Comparison of ENCODE assay signal across 23 cellular contexts in genomic region chr18:10164241-10165160, GRCh38.
A peak's percentile ranks its signal among the peaks of the same experiment; 100 is the strongest.
DNase-seq lines count a peak whose midpoint lies in the region; ATAC-seq and TF ChIP-seq lines count a peak whose summit lies in the region.
"Had no signal": no experiment of that assay in that cellular context is flagged by ENCODE, and none has a peak within 500 bp of the region (broad histone marks: within the 10 kb centered on the region; RNA-seq: fewer than 3 reads in every experiment).

No MANE protein-coding gene starts in this region.

- no peaks in the 10 kb centered on the region for H3K4me1 Mint-ChIP-seq in activated T-helper 1 cell treated with anti-CD3 and anti-CD28 coated beads, Interleukin-12 subunit alpha, Interleukin-12 subunit beta, Interleukin-2, Interleukin-4 antibody, amounts not matched to agents 30 ng/mL and 10 ng/mL and 1 ng/mL, durations not matched to agents 14 hours and 24 hours and 36 hours (ENCODE audit: low read depth)
- H3K4me1 Mint-ChIP-seq: activated naive CD8-positive, alpha-beta T cell treated with anti-CD3 and anti-CD28 coated beads, Interleukin-2, amount 10 ng/mL, durations not matched to agents 7 days and 5 days had no signal

- no peaks in the 10 kb centered on the region for H3K36me3 Mint-ChIP-seq in activated T-helper 1 cell treated with anti-CD3 and anti-CD28 coated beads, Interleukin-12 subunit alpha, Interleukin-12 subunit beta, Interleukin-2, Interleukin-4 antibody, amounts not matched to agents 30 ng/mL and 10 ng/mL and 1 ng/mL, durations not matched to agents 14 hours and 24 hours and 36 hours (ENCODE audit: low read depth)
- H3K36me3 Mint-ChIP-seq: activated naive CD8-positive, alpha-beta T cell treated with anti-CD3 and anti-CD28 coated beads, Interleukin-2, amount 10 ng/mL, durations not matched to agents 7 days and 5 days; mesothelial cell of epicardium; natural killer cell treated with Interleukin-12 subunit alpha and Interleukin-12 subunit beta and Interleukin-15 and Interleukin-18, amount 100 ng/mL, for 72 hours had no signal

- TF ChIP-seq CTCF in heart left ventricle (IDR thresholded peaks at IDR 0.05) (no peak), testis (IDR thresholded peaks at IDR 0.05) (no peak)

- no peak for TF ChIP-seq POLR2A in heart left ventricle (IDR thresholded peaks at IDR 0.05)
- TF ChIP-seq POLR2A in testis (IDR thresholded peaks at IDR 0.05): no peak

- no peak overlapping the region for H3K27ac Mint-ChIP-seq in activated T-helper 1 cell treated with anti-CD3 and anti-CD28 coated beads, Interleukin-12 subunit alpha, Interleukin-12 subunit beta, Interleukin-2, Interleukin-4 antibody, amounts not matched to agents 30 ng/mL and 10 ng/mL and 1 ng/mL, durations not matched to agents 14 hours and 24 hours and 36 hours
- H3K27ac Mint-ChIP-seq: activated naive CD8-positive, alpha-beta T cell treated with anti-CD3 and anti-CD28 coated beads, Interleukin-2, amount 10 ng/mL, durations not matched to agents 7 days and 5 days; mesothelial cell of epicardium; natural killer cell treated with Interleukin-12 subunit alpha and Interleukin-12 subunit beta and Interleukin-15 and Interleukin-18, amount 100 ng/mL, for 72 hours had no signal

- H3K27ac ChIP-seq in heart left ventricle (peak overlapping the region in 1 of 12 donors; percentile 39), testis (no peak overlapping the region)
- H3K27ac ChIP-seq: breast epithelium, prostate gland, upper lobe of right lung had no signal

- DNase-seq in NCI-H345 (lab: John Stamatoyannopoulos, UW) (peak; percentile 15), NCI-H345 treated with DMSO at 0.1 percent for 48 hours (lab: John Stamatoyannopoulos, UW; ENCODE audit: unreplicated experiment) (no peak), NCI-H748 (lab: John Stamatoyannopoulos, UW; ENCODE audit: unreplicated experiment) (peak; percentile 54), heart left ventricle (peak in 2 of 5 donors; percentile 52 to 53), testis (peak; percentile 27)
- no peak for DNase-seq in activated T-helper 1 cell treated with anti-CD3 and anti-CD28 coated beads, Interleukin-12 subunit alpha, Interleukin-12 subunit beta, Interleukin-2, Interleukin-4 antibody, amounts not matched to agents 30 ng/mL and 10 ng/mL and 1 ng/mL, durations not matched to agents 14 hours and 24 hours and 36 hours (ENCODE audit: low spot score)
- DNase-seq: activated CD4-positive, alpha-beta T cell treated with anti-CD3 and anti-CD28 coated beads for 1 hour; activated naive CD8-positive, alpha-beta T cell treated with anti-CD3 and anti-CD28 coated beads, Interleukin-2, amount 10 ng/mL, durations not matched to agents 7 days and 5 days; BE2C; dermis blood vessel endothelial cell; NCI-H1092; PC-3; SK-N-SH; stimulated activated CD4-positive, alpha-beta T cell treated with anti-CD3 and anti-CD28 coated beads, Interleukin-4, amount 100 ng/mL, for 24 hours; T1000; upper lobe of right lung had no signal

- 60 to 72% (median 70%) methylated on average over 17 of the region's 17 CpGs for WGBS in heart left ventricle, 4 donors
- WGBS in testis, 2 donors: 63 to 77% methylated on average over 17 of the region's 17 CpGs

- peaks cover 2% of the 10 kb centered on the region for H3K27me3 Mint-ChIP-seq in activated T-helper 1 cell treated with anti-CD3 and anti-CD28 coated beads, Interleukin-12 subunit alpha, Interleukin-12 subunit beta, Interleukin-2, Interleukin-4 antibody, amounts not matched to agents 30 ng/mL and 10 ng/mL and 1 ng/mL, durations not matched to agents 14 hours and 24 hours and 36 hours (ENCODE audit: insufficient read depth)
- H3K27me3 Mint-ChIP-seq: natural killer cell treated with Interleukin-12 subunit alpha and Interleukin-12 subunit beta and Interleukin-15 and Interleukin-18, amount 100 ng/mL, for 72 hours had no signal

- intact Hi-C loops in heart left ventricle (cut with DNase I): loop anchor here in 1 of 10 donors (10.0 kb wide), 1 partner anchor 70 kb away; no protein-coding TSS in a partner anchor
- intact Hi-C loops in testis (cut with DNase I; ENCODE audit: low total_unique reads): no loop called here
- intact Hi-C loops in activated T-helper 1 cell treated with anti-CD3 and anti-CD28 coated beads, Interleukin-12 subunit alpha, Interleukin-12 subunit beta, Interleukin-2, Interleukin-4 antibody, amounts not matched to agents 30 ng/mL and 10 ng/mL and 1 ng/mL, durations not matched to agents 14 hours and 24 hours and 36 hours (cut with micrococcal nuclease): no loop called here

- H3K9me3 ChIP-seq in heart left ventricle (no peaks in the 10 kb centered on the region), testis (no peaks in the 10 kb centered on the region)
- H3K9me3 ChIP-seq: BE2C, breast epithelium, prostate gland, SK-N-SH, upper lobe of right lung had no signal

- no peaks in the 10 kb centered on the region for H3K36me3 ChIP-seq in heart left ventricle
- no peaks in the 10 kb centered on the region for H3K36me3 ChIP-seq in testis (ENCODE audit: low read depth, missing control alignments)
- H3K36me3 ChIP-seq: BE2C, breast epithelium, prostate gland, upper lobe of right lung had no signal

- ATAC-seq in heart left ventricle (peak; percentile 47 to 89 (median 52)), GM19395 (IDR thresholded peaks at IDR 0.05; ENCODE audit: unreplicated experiment) (no peak), GM21381 (IDR thresholded peaks at IDR 0.05; ENCODE audit: unreplicated experiment) (no peak)
- ATAC-seq: natural killer cell treated with Interleukin-12 subunit alpha and Interleukin-12 subunit beta and Interleukin-15 and Interleukin-18, amount 100 ng/mL, for 72 hours; PC-3 had no signal

- H3K4me3 Mint-ChIP-seq in activated T-helper 1 cell treated with anti-CD3 and anti-CD28 coated beads, Interleukin-12 subunit alpha, Interleukin-12 subunit beta, Interleukin-2, Interleukin-4 antibody, amounts not matched to agents 30 ng/mL and 10 ng/mL and 1 ng/mL, durations not matched to agents 14 hours and 24 hours and 36 hours: no peak overlapping the region
- H3K4me3 Mint-ChIP-seq: activated naive CD8-positive, alpha-beta T cell treated with anti-CD3 and anti-CD28 coated beads, Interleukin-2, amount 10 ng/mL, durations not matched to agents 7 days and 5 days; mesothelial cell of epicardium; natural killer cell treated with Interleukin-12 subunit alpha and Interleukin-12 subunit beta and Interleukin-15 and Interleukin-18, amount 100 ng/mL, for 72 hours had no signal

- H3K9me3 Mint-ChIP-seq in activated T-helper 1 cell treated with anti-CD3 and anti-CD28 coated beads, Interleukin-12 subunit alpha, Interleukin-12 subunit beta, Interleukin-2, Interleukin-4 antibody, amounts not matched to agents 30 ng/mL and 10 ng/mL and 1 ng/mL, durations not matched to agents 14 hours and 24 hours and 36 hours: no peaks in the 10 kb centered on the region
- H3K9me3 Mint-ChIP-seq: activated naive CD8-positive, alpha-beta T cell treated with anti-CD3 and anti-CD28 coated beads, Interleukin-2, amount 10 ng/mL, durations not matched to agents 7 days and 5 days; mesothelial cell of epicardium; natural killer cell treated with Interleukin-12 subunit alpha and Interleukin-12 subunit beta and Interleukin-15 and Interleukin-18, amount 100 ng/mL, for 72 hours had no signal

- H3K4me3 ChIP-seq in heart left ventricle: peak overlapping the region in 1 of 12 donors; percentile 5
- H3K4me3 ChIP-seq in testis: no peak overlapping the region
- H3K4me3 ChIP-seq: breast epithelium, prostate gland, smooth muscle cell, upper lobe of right lung had no signal

- H3K27me3 ChIP-seq in heart left ventricle: no peaks in the 10 kb centered on the region
- H3K27me3 ChIP-seq in testis: no peaks in the 10 kb centered on the region
- H3K27me3 ChIP-seq: BE2C, breast epithelium, upper lobe of right lung had no signal

- H3K4me1 ChIP-seq in heart left ventricle: peaks cover 0 to 8% (median 2%) of the 10 kb centered on the region in 12 donors
- peaks cover 8% of the 10 kb centered on the region for H3K4me1 ChIP-seq in testis
- H3K4me1 ChIP-seq: BE2C, breast epithelium, prostate gland, upper lobe of right lung had no signal

Comparison
In these comparisons a context has a peak if more than half of its experiments do, and no peak if none do; other contexts are left out.
1. DNase-seq: peak in NCI-H345 (single experiment), NCI-H748 (single experiment) and testis (single experiment); none in NCI-H345 treated with DMSO at 0.1 percent for 48 hours (single experiment) and activated T-helper 1 cell treated with anti-CD3 and anti-CD28 coated beads, Interleukin-12 subunit alpha, Interleukin-12 subunit beta, Interleukin-2, Interleukin-4 antibody, amounts not matched to agents 30 ng/mL and 10 ng/mL and 1 ng/mL, durations not matched to agents 14 hours and 24 hours and 36 hours (single experiment).
2. ATAC-seq: peak in heart left ventricle (4 of 4); none in GM19395 (single experiment) and GM21381 (single experiment).